Comparison of ENCODE assay signal across 24 cellular contexts in the genomic region with DNA sequence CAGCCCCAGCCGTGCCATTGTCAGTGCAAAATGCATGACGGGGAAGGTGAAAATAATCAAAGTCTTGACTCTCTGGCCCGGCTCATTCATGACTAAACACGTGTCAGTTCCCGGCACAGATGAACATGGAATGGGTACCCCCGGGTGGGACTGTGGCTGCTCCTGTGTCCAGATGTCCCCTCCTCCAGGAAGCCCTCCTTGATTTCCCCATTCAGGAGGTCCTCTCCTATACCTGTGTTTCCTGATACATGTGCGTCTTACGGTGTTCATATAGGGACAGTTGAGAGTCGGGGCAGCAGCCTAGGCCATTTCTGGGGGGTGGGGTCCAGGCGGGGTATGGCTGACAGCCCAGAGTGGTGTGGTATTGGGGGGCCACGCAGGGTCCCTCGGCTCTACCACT. TPM values are rescaled to one million over a fixed set of nuclear protein-coding genes. Genes with fewer than 3 reads are reported as not detected.
A peak's percentile ranks its signal among the peaks of the same experiment; 100 is the strongest.
DNase-seq lines count a peak whose midpoint lies in the region; ATAC-seq, FAIRE-seq and TF ChIP-seq lines count a peak whose summit lies in the region.
"Had no signal": no experiment of that assay in that cellular context is flagged by ENCODE, and none has a peak within 500 bp of the region (broad histone marks: within the 10 kb centered on the region; RNA-seq: fewer than 3 reads in every experiment).

No MANE protein-coding gene starts in this region.

- TF ChIP-seq POLR2A in HepG2 (IDR thresholded peaks at IDR 0.05; ENCODE audit: insufficient read depth in 1 of 2, low read depth in 2 of 2, low read length in 2 of 2): no peak
- TF ChIP-seq POLR2A in right lobe of liver (IDR thresholded peaks at IDR 0.05): no peak
- TF ChIP-seq POLR2A in adrenal gland (IDR thresholded peaks at IDR 0.05): no peak

- BruUV-seq in HepG2 (replicated peaks; lab: Mats Ljungman, UMichigan): no TSS peak

- TF ChIP-seq CTCF in HepG2 (CRISPR knock-in tag; IDR thresholded peaks at IDR 0.05) (no peak), right lobe of liver (IDR thresholded peaks at IDR 0.05) (no peak), adrenal gland (IDR thresholded peaks at IDR 0.05) (no peak), psoas muscle (IDR thresholded peaks at IDR 0.05) (no peak), osteoblast (IDR thresholded peaks at IDR 0.05; ENCODE audit: extremely low read depth, low read depth, low read length) (no peak)

- in situ Hi-C loops in HepG2 (cut with HindIII; ENCODE audit: extremely low pct_ligation_motif_present, low pct_unique_long_range_greater_than_20kb): no loop called here

- H3K9ac ChIP-seq in HepG2 (ENCODE audit: insufficient read depth, low read depth, low read length): no peak overlapping the region

- H2AFZ ChIP-seq in HepG2 (ENCODE audit: low read length) (no peak overlapping the region), osteoblast (ENCODE audit: low read length) (no peak overlapping the region)

- H3K27me3 ChIP-seq in HepG2 (ENCODE audit: control insufficient read depth in 1 of 2, insufficient read depth in 2 of 2, low read length in 2 of 2) (no peaks in the 10 kb centered on the region), right lobe of liver (no peaks in the 10 kb centered on the region), adrenal gland (no peaks in the 10 kb centered on the region), psoas muscle (ENCODE audit: insufficient read depth in 3 of 3, low read length in 2 of 3) (no peaks in the 10 kb centered on the region), osteoblast (ENCODE audit: insufficient read depth, low read length) (no peaks in the 10 kb centered on the region)
- H3K27me3 ChIP-seq: SJSA1 had no signal

- H3K4me3 ChIP-seq in HepG2 (replicated peaks in 1 of 3; ENCODE audit: insufficient read depth in 1 of 3, low read depth in 2 of 3, low read length in 3 of 3) (no peak overlapping the region), right lobe of liver (no peak overlapping the region), adrenal gland (no peak overlapping the region), psoas muscle (no peak overlapping the region), osteoblast (ENCODE audit: insufficient read depth, low read length) (no peak overlapping the region)
- H3K4me3 ChIP-seq: GM12878, SJSA1 had no signal

- intact Hi-C loops in HepG2 (cut with micrococcal nuclease; ENCODE audit: unreplicated experiment): no loop called here
- intact Hi-C loops in right lobe of liver (cut with DNase I): loop anchor here in 1 of 2 donors (10.0 kb wide), 1 partner anchor 89 kb away; no protein-coding TSS in a partner anchor
- intact Hi-C loops in adrenal gland (cut with DNase I): no loop called here
- intact Hi-C loops in psoas muscle (cut with DNase I): no loop called here
- intact Hi-C loops in Right ventricle myocardium inferior (cut with DNase I): no loop called here

- H3K9me3 ChIP-seq in HepG2 (ENCODE audit: low read length) (no peaks in the 10 kb centered on the region), right lobe of liver (no peaks in the 10 kb centered on the region), adrenal gland (replicated peaks in 1 of 3) (no peaks in the 10 kb centered on the region), psoas muscle (no peaks in the 10 kb centered on the region), osteoblast (ENCODE audit: low read depth, low read length) (no peaks in the 10 kb centered on the region)
- H3K9me3 ChIP-seq: SJSA1 had no signal

- peaks cover 94% of the 10 kb centered on the region for H3K79me2 ChIP-seq in HepG2 (ENCODE audit: insufficient read depth, low read length)
- H3K79me2 ChIP-seq in osteoblast (ENCODE audit: insufficient read depth, low read length): peaks cover 100% of the 10 kb centered on the region

- CTCF ChIA-PET in HepG2 (lab: Yijun Ruan, JAX; ENCODE audit: low intra/inter-chr PET ratio, low total read pairs): no interaction called here

- no peak for ATAC-seq in HepG2
- ATAC-seq in right lobe of liver: no peak
- no peak for ATAC-seq in psoas muscle
- ATAC-seq in Right ventricle myocardium inferior: no peak
- no peak for ATAC-seq in GM19035 (IDR thresholded peaks at IDR 0.05; ENCODE audit: unreplicated experiment)
- ATAC-seq: GM12878, HCT116, PC-3 had no signal

- H4K20me1 ChIP-seq in HepG2 (ENCODE audit: insufficient read depth, low read length): peaks cover 77% of the 10 kb centered on the region; the same call in 1 of the 2 replicates
- peaks cover 95% of the 10 kb centered on the region for H4K20me1 ChIP-seq in osteoblast (ENCODE audit: insufficient read depth, low read length)

- DNase-seq in HepG2 (ENCODE audit: low spot score): no peak
- DNase-seq in right lobe of liver: no peak
- DNase-seq in adrenal gland: no peak
- DNase-seq in psoas muscle: no peak
- no peak for DNase-seq in Right ventricle myocardium inferior (ENCODE audit: missing footprints)
- no peak for DNase-seq in osteoblast (ENCODE audit: insufficient read length, low spot score, missing footprints)
- DNase-seq: CD8-positive, alpha-beta memory T cell; DMS 273 treated with DMSO at 0.1 percent for 48 hours; DMS79; EL; GDM1; GOT3; Kasumi-1; NCI-H1105; NCI-H1436 treated with DMSO at 0.1 percent for 48 hours; NCI-H187 treated with DMSO at 0.1 percent for 48 hours; NCI-H774; PC-3; Right ventricle myocardium superior had no signal

- H3K36me3 ChIP-seq in HepG2 (replicated peaks in 1 of 2; ENCODE audit: control insufficient read depth in 1 of 2, insufficient read depth in 2 of 2, low read length in 2 of 2) (peaks cover 3 to 6% of the 10 kb centered on the region in 2 experiments; a peak in 4 of 5 replicates), right lobe of liver (no peaks in the 10 kb centered on the region), adrenal gland (replicated peaks in 1 of 2) (no peaks in the 10 kb centered on the region), psoas muscle (ENCODE audit: insufficient read depth in 1 of 2, low read depth in 1 of 2) (no peaks in the 10 kb centered on the region), osteoblast (ENCODE audit: insufficient read depth, low read length) (no peaks in the 10 kb centered on the region)
- H3K36me3 ChIP-seq: SJSA1 had no signal

- H3K27ac ChIP-seq in HepG2 (ENCODE audit: extremely low read length, insufficient read depth, low read length): no peak overlapping the region
- no peak overlapping the region for H3K27ac ChIP-seq in right lobe of liver
- H3K27ac ChIP-seq in adrenal gland: peak overlapping the region in 3 of 5 donors; percentile 1 to 85 (median 80)
- peak overlapping the region; percentile 53 for H3K27ac ChIP-seq in psoas muscle
- H3K27ac ChIP-seq in osteoblast (ENCODE audit: low read depth, low read length): no peak overlapping the region
- H3K27ac ChIP-seq: 22Rv1, SJSA1 had no signal

- TF ChIP-seq EP300 in HepG2 (IDR thresholded peaks at IDR 0.05; ENCODE audit: low read depth in 2 of 2, low read length in 2 of 2) (no peak), HepG2 (CRISPR knock-in tag; IDR thresholded peaks at IDR 0.05; ENCODE audit: borderline replicate concordance) (no peak)

- TF ChIP-seq RAD21 in HepG2 (CRISPR knock-in tag; IDR thresholded peaks at IDR 0.05): no peak

- WGBS in HepG2 (ENCODE audit: low lambda C conversion rate): 84% methylated on average over 7 of the region's 12 CpGs
- 42% methylated on average over 8 of the region's 12 CpGs for WGBS in right lobe of liver (ENCODE audit: insufficient coverage, low coverage, low lambda C conversion rate, missing lambda C conversion rate)
- WGBS in adrenal gland, 4 donors: 83 to 93% (median 85%) methylated on average over 10 to 12 of the region's 12 CpGs
- 79 to 87% (median 79%) methylated on average over 12 of the region's 12 CpGs for WGBS in psoas muscle, 3 donors

- POLR2A ChIA-PET in HepG2 (lab: Yijun Ruan, JAX): no interaction called here

- H3K4me1 ChIP-seq in HepG2 (ENCODE audit: insufficient read depth, low read length) (no peaks in the 10 kb centered on the region), right lobe of liver (peaks cover 0 to 99% (median 52%) of the 10 kb centered on the region in 4 donors), adrenal gland (replicated peaks in 1 of 2) (peaks cover 64 to 99% of the 10 kb centered on the region in 2 donors), psoas muscle (peaks cover 100% of the 10 kb centered on the region), osteoblast (ENCODE audit: insufficient read depth, low read length) (peaks cover 17% of the 10 kb centered on the region)
- H3K4me1 ChIP-seq: SJSA1 had no signal

- no peak overlapping the region for H3K4me2 ChIP-seq in HepG2 (ENCODE audit: low read depth, low read length)
- no peak overlapping the region for H3K4me2 ChIP-seq in osteoblast (ENCODE audit: insufficient read depth, low read length)

- no peak for FAIRE-seq in HepG2 (lab: Jason Lieb, UNC)
- FAIRE-seq: GM12878 had no signal

RNA-seq across cellular contexts. Expression of a gene that starts 19.5 kb away (rescaled TPM):
- total RNA-seq in HepG2 (2016; rRNA removed; fragmentation: Illumina TruSeq; extraction: Trizol) (19.2 and 29.2 TPM in 2 replicates), right lobe of liver (100 to 1,000 TPM; 105 to 165 (median 131) TPM), adrenal gland (100 to 1,000 TPM in 4 of 8 donors, 10 to 100 TPM in 4; 64.2 to 114 (median 94.7) TPM), psoas muscle (100 to 1,000 TPM in 3 of 4 donors, 10 to 100 TPM in 1; 84.3 to 192 (median 147) TPM), Right ventricle myocardium inferior (91.1 TPM), osteoblast (25.3 and 26.4 TPM in 2 replicates)
- total RNA-seq in HepG2 (2016; cell fraction: cytosol; rRNA removed; fragmentation: Illumina TruSeq; extraction: Trizol; ENCODE audit: low read depth): 24.1 and 24.5 TPM in 2 replicates
- total RNA-seq in HepG2 (2016; cell fraction: insoluble cytoplasmic fraction; rRNA removed; fragmentation: Illumina TruSeq; extraction: Trizol): 16.2 and 29.2 TPM in 2 replicates
- total RNA-seq in HepG2 (2016; cell fraction: membrane; rRNA removed; fragmentation: Illumina TruSeq; extraction: Trizol): 50.6 and 51.0 TPM in 2 replicates
- total RNA-seq in HepG2 (2016; cell fraction: nucleus; rRNA removed; fragmentation: Illumina TruSeq; extraction: Trizol): 14.5 and 14.9 TPM in 2 replicates
- polyA plus RNA-seq in HepG2 (2011; rRNA removed) (18.9 and 23.8 TPM in 2 replicates), adrenal gland (10 to 100 TPM; 16.1 to 72.9 (median 31.6) TPM), psoas muscle (100 to 1,000 TPM in 1 of 3 donors, 10 to 100 TPM in 2; 37.7 to 156 (median 76.4) TPM)
- polyA plus RNA-seq in HepG2 (2011; cell fraction: cytosol; rRNA removed): 20.3 and 28.6 TPM in 2 replicates
- polyA plus RNA-seq in HepG2 (2011; cell fraction: nucleus; rRNA removed): 25.5 and 28.6 TPM in 2 replicates
- polyA plus RNA-seq in HepG2 (2012): 42.6 and 48.4 TPM in 2 replicates
- polyA plus RNA-seq in HepG2 (2016; cell fraction: cytosol; fragmentation: Illumina TruSeq; extraction: Trizol; ENCODE audit: low read depth): 68.3 and 74.3 TPM in 2 replicates
- 28.2 and 39.1 TPM in 2 replicates for polyA plus RNA-seq in HepG2 (2016; cell fraction: insoluble cytoplasmic fraction; fragmentation: Illumina TruSeq; extraction: Trizol; ENCODE audit: low read depth)
- polyA plus RNA-seq in HepG2 (2016; cell fraction: membrane; fragmentation: Illumina TruSeq; extraction: Trizol; ENCODE audit: low read depth): 81.0 and 95.6 TPM in 2 replicates
- 27.8 and 30.7 TPM in 2 replicates for polyA plus RNA-seq in HepG2 (2016; cell fraction: nucleus; fragmentation: Illumina TruSeq; extraction: Trizol; ENCODE audit: insufficient read depth, low read depth)
- polyA minus RNA-seq in HepG2 (2011; rRNA and poly(A)+ RNA removed; ENCODE audit: low replicate concordance): 26.4 and 69.1 TPM in 2 replicates
- polyA minus RNA-seq in HepG2 (2011; cell fraction: cytosol; rRNA and poly(A)+ RNA removed): 27.2 and 30.5 TPM in 2 replicates
- 13.6 and 15.8 TPM in 2 replicates for polyA minus RNA-seq in HepG2 (2011; cell fraction: nucleus; rRNA and poly(A)+ RNA removed)

Comparison
In these comparisons a context has a peak if more than half of its experiments do, and no peak if none do; other contexts are left out.
1. H3K27ac ChIP-seq: peak in adrenal gland (3 of 5) and psoas muscle (single experiment); none in HepG2 (single experiment), right lobe of liver (0 of 3) and osteoblast (single experiment).